1 cellular context compared by ENCODE assay signal in the genomic region with DNA sequence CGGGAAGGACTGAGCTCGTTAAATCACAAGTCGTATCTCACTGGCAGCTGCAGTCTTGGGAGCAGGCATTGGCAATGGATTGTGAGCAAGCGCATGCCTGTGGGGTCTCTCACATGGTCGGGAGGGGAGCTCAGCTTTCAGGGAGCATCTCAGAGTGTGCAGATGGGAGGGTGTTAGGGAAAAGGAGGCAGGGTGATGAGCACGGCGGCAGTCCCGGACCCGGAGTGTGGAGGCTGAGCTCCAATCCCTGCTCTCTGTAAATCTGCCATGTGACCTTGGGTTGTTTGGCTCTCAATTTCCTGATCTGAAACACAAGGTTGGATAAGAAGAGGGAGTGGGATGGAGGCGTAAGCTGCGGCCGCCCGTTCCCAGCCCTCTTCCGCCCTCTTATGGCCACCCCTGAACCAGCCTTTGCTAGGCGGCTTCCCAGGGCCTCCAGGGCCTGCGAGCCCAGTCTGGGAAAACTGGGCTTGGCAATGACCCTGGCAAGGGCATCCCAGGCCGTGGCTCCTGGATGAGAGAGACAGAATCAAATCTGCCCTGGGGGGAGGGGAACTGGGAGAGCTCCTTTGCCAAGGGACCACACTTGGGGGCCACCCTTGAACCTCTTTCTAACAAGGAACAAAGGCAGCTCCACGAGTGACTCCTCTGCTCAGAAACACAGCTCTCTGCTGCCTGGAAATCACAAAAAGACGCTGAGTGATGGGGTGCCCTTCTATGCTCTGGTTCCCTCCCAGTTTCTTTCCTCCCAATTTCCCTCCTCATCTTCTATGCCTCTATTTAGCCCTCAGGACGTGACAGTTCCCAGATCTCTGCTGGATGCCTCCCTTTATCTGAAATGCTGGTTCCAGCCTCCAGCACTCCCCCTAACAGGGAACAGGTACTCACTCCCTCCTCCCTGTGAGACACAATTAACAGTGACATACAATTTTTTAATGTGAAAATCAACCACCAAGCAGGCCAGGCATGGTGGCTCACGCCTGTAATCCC.
TF ChIP-seq lines count a peak whose summit lies in the region.

No MANE protein-coding gene starts in this region.

TF ChIP-seq in HEK293, 187 proteins besides CTCF, POLR2A, EP300 and RAD21 (continued from another document and continues in another):
- TF ChIP-seq ZNF777 (tag by site-specific recombination; IDR thresholded peaks at IDR 0.05; ENCODE audit: borderline replicate concordance) (no peak), ZNF324 (tag by site-specific recombination; IDR thresholded peaks at IDR 0.05) (no peak), ZSCAN4 (tag by site-specific recombination; IDR thresholded peaks at IDR 0.05) (no peak), ZSCAN16 (tag by site-specific recombination; IDR thresholded peaks at IDR 0.05) (no peak), ZNF221 (tag by site-specific recombination; IDR thresholded peaks at IDR 0.05; ENCODE audit: borderline replicate concordance) (no peak), REPIN1 (tag by site-specific recombination; IDR thresholded peaks at IDR 0.05; ENCODE audit: low read depth) (no peak), ZNF664 (tag by site-specific recombination; IDR thresholded peaks at IDR 0.05) (0 out of 2 replicates have a peak, but pooled peaks have one; percentile 54), ZNF26 (tag by site-specific recombination; IDR thresholded peaks at IDR 0.05) (no peak), HOXD13 (CRISPR knock-in tag; IDR thresholded peaks at IDR 0.05; ENCODE audit: borderline replicate concordance) (no peak), ZNF398 (tag by site-specific recombination; IDR thresholded peaks at IDR 0.05) (no peak), ZNF138 (tag by site-specific recombination; IDR thresholded peaks at IDR 0.05; ENCODE audit: borderline replicate concordance) (no peak), OSR2 (tag by site-specific recombination; IDR thresholded peaks at IDR 0.05) (no peak), ZBTB48 (tag by site-specific recombination; IDR thresholded peaks at IDR 0.05) (peak; percentile 88), AEBP2 (tag by site-specific recombination; IDR thresholded peaks at IDR 0.05; ENCODE audit: borderline replicate concordance) (no peak), ZBTB8A (tag by site-specific recombination; IDR thresholded peaks at IDR 0.05) (peak; percentile 84), ZNF544 (tag by site-specific recombination; IDR thresholded peaks at IDR 0.05) (no peak), WT1 (tag by site-specific recombination; IDR thresholded peaks at IDR 0.05) (no peak), YY1 (tag by site-specific recombination; IDR thresholded peaks at IDR 0.05) (no peak), ZNF155 (tag by site-specific recombination; IDR thresholded peaks at IDR 0.05) (no peak), YY2 (tag by site-specific recombination; IDR thresholded peaks at IDR 0.05) (0 out of 2 replicates have a peak, but pooled peaks have one; percentile 10), ZNF23 (tag by site-specific recombination; IDR thresholded peaks at IDR 0.05; ENCODE audit: borderline replicate concordance) (no peak), ZNF704 (tag by site-specific recombination; IDR thresholded peaks at IDR 0.05) (no peak), ZNF558 (tag by site-specific recombination; IDR thresholded peaks at IDR 0.05) (no peak), ZNF449 (tag by site-specific recombination; IDR thresholded peaks at IDR 0.05) (peak; percentile 46; the same call in 1 of the 2 replicates), ZNF621 (tag by site-specific recombination; IDR thresholded peaks at IDR 0.05) (no peak), ZNF366 (tag by site-specific recombination; conservative IDR thresholded peaks at IDR 0.05) (0 out of 2 replicates have a peak, but pooled peaks have one; percentile 36), ZNF280C (tag by site-specific recombination; IDR thresholded peaks at IDR 0.05) (no peak), ZNF394 (tag by site-specific recombination; IDR thresholded peaks at IDR 0.05; ENCODE audit: borderline replicate concordance) (no peak), GLI4 (tag by site-specific recombination; IDR thresholded peaks at IDR 0.05) (no peak), KLF8 (tag by site-specific recombination; IDR thresholded peaks at IDR 0.05) (no peak), ZNF792 (tag by site-specific recombination; IDR thresholded peaks at IDR 0.05) (no peak), ZNF140 (tag by site-specific recombination; IDR thresholded peaks at IDR 0.05) (no peak), ZNF426 (tag by site-specific recombination; IDR thresholded peaks at IDR 0.05) (no peak), ZNF529 (tag by site-specific recombination; IDR thresholded peaks at IDR 0.05; ENCODE audit: insufficient replicate concordance) (no peak), ZNF112 (tag by site-specific recombination; IDR thresholded peaks at IDR 0.05) (no peak), ZNF248 (tag by site-specific recombination; IDR thresholded peaks at IDR 0.05) (no peak), ZNF239 (tag by site-specific recombination; IDR thresholded peaks at IDR 0.05) (no peak), ZNF148 (tag by site-specific recombination; IDR thresholded peaks at IDR 0.05; ENCODE audit: borderline replicate concordance) (no peak), SETDB1 (IDR thresholded peaks at IDR 0.05; ENCODE audit: insufficient read length, low read length) (no peak), ZFHX2 (tag by site-specific recombination; conservative IDR thresholded peaks at IDR 0.05) (peak; percentile 64), ZNF19 (tag by site-specific recombination; IDR thresholded peaks at IDR 0.05; ENCODE audit: low read depth) (no peak), SP2 (tag by site-specific recombination; IDR thresholded peaks at IDR 0.05) (no peak; the same call in 1 of the 2 replicates), ZNF48 (tag by site-specific recombination; IDR thresholded peaks at IDR 0.05) (no peak)
- TF ChIP-seq, protein P1, sequence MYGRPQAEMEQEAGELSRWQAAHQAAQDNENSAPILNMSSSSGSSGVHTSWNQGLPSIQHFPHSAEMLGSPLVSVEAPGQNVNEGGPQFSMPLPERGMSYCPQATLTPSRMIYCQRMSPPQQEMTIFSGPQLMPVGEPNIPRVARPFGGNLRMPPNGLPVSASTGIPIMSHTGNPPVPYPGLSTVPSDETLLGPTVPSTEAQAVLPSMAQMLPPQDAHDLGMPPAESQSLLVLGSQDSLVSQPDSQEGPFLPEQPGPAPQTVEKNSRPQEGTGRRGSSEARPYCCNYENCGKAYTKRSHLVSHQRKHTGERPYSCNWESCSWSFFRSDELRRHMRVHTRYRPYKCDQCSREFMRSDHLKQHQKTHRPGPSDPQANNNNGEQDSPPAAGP (tag by site-specific recombination; IDR thresholded peaks at IDR 0.05) = no peak
- TF ChIP-seq, protein P2, sequence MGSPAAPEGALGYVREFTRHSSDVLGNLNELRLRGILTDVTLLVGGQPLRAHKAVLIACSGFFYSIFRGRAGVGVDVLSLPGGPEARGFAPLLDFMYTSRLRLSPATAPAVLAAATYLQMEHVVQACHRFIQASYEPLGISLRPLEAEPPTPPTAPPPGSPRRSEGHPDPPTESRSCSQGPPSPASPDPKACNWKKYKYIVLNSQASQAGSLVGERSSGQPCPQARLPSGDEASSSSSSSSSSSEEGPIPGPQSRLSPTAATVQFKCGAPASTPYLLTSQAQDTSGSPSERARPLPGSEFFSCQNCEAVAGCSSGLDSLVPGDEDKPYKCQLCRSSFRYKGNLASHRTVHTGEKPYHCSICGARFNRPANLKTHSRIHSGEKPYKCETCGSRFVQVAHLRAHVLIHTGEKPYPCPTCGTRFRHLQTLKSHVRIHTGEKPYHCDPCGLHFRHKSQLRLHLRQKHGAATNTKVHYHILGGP (tag by site-specific recombination; IDR thresholded peaks at IDR 0.05) = no peak
